ENCODE assay signal across 25 cellular contexts in genomic region chr19:42360787-42361544, GRCh38. TPM values are rescaled to one million over a fixed set of nuclear protein-coding genes. Genes with fewer than 3 reads are reported as not detected.
DNase-seq lines count a peak whose midpoint lies in the region; ATAC-seq, FAIRE-seq and TF ChIP-seq lines count a peak whose summit lies in the region.
"Had no signal": no experiment of that assay in that cellular context is flagged by ENCODE, and none has a peak within 500 bp of the region (broad histone marks: within the 10 kb centered on the region; RNA-seq: fewer than 3 reads in every experiment).

No MANE protein-coding gene starts in this region.

- ATAC-seq in GM21717 (IDR thresholded peaks at IDR 0.05; ENCODE audit: unreplicated experiment): no peak

- no peaks in the 10 kb centered on the region for H3K27me3 ChIP-seq in bronchial epithelial cell (ENCODE audit: control insufficient read depth, insufficient read depth, low read length)
- H3K27me3 ChIP-seq: BLaER1 treated with 17β-estradiol and CSF1 and Interleukin-3, amounts not matched to agents 10 nM and 100 nM; ovary; SJSA1; transverse colon had no signal

- WGBS in mesodermal cell (ENCODE audit: insufficient coverage in 2 of 2), 2 experiments: 81 to 88% methylated on average over 12 to 15 of the region's 16 CpGs

- peak; percentile 30 for DNase-seq in Daoy (ENCODE audit: low read depth)
- DNase-seq in bronchial epithelial cell (ENCODE audit: low read depth): no peak
- DNase-seq in NCI-H2081 (lab: John Stamatoyannopoulos, UW): no peak
- DNase-seq in activated naive CD4-positive, alpha-beta T cell treated with anti-CD3 and anti-CD28 coated beads for 36 hours: no peak
- no peak for DNase-seq in inferior parietal cortex (ENCODE audit: extremely low spot score)
- DNase-seq: activated CD4-positive, alpha-beta T cell treated with anti-CD3 and anti-CD28 coated beads, Interleukin-2, amount 10 ng/mL, durations not matched to agents 24 days and 14 days; activated naive CD4-positive, alpha-beta T cell treated with Interleukin-2 at 50 U/mL for 16 hours; activated T-cell treated with anti-CD3 and anti-CD28 coated beads for 4 hours; DMS153; effector CD4-positive, alpha-beta T cell; hypothalamus; left ventricle myocardium inferior; NCI-H1417; NCI-H446; OCI-M1; ovary; stimulated activated CD4-positive, alpha-beta T cell treated with anti-CD3 and anti-CD28 coated beads, Interleukin-4, amount 100 ng/mL, for 4 hours; transverse colon had no signal

- no peak overlapping the region for H3K27ac ChIP-seq in HEK293 (ENCODE audit: extremely low read depth, low read depth, low read length)
- H3K27ac ChIP-seq in mesodermal cell (ENCODE audit: low read depth, low read length, severe bottlenecking): peak overlapping the region; percentile 23
- H3K27ac ChIP-seq: BLaER1 treated with 17β-estradiol and CSF1 and Interleukin-3, amounts not matched to agents 10 nM and 100 nM; KMS-11; left ventricle myocardium inferior; ovary; SJSA1; skin epidermis; transverse colon had no signal

- TF ChIP-seq CTCF in HEK293 (tag by site-specific recombination; IDR thresholded peaks at IDR 0.05) (no peak), bronchial epithelial cell (IDR thresholded peaks at IDR 0.05; ENCODE audit: insufficient read depth, low read length, severe bottlenecking) (no peak)

- no peak overlapping the region for H3K27ac Mint-ChIP-seq in activated naive CD4-positive, alpha-beta T cell treated with anti-CD3 and anti-CD28 coated beads for 36 hours
- H3K27ac Mint-ChIP-seq: activated CD4-positive, alpha-beta T cell treated with anti-CD3 and anti-CD28 coated beads, Interleukin-2, amount 10 ng/mL, durations not matched to agents 24 days and 14 days had no signal

- POLR2A ChIA-PET in HEK293 (lab: Yijun Ruan, JAX): interaction anchor here (0.7 kb wide), 1 partner anchor 116 kb away, joined by 5 read pairs; no protein-coding TSS in a partner anchor

- intact Hi-C loops in activated naive CD4-positive, alpha-beta T cell treated with anti-CD3 and anti-CD28 coated beads for 36 hours (cut with micrococcal nuclease): no loop called here

- no peaks in the 10 kb centered on the region for H3K4me1 Mint-ChIP-seq in activated naive CD4-positive, alpha-beta T cell treated with anti-CD3 and anti-CD28 coated beads for 36 hours (ENCODE audit: low read depth)
- H3K4me1 Mint-ChIP-seq: activated CD4-positive, alpha-beta T cell treated with anti-CD3 and anti-CD28 coated beads, Interleukin-2, amount 10 ng/mL, durations not matched to agents 24 days and 14 days had no signal

- H3K4me1 ChIP-seq in HEK293 (ENCODE audit: control insufficient read depth, insufficient read depth, low read length) (no peaks in the 10 kb centered on the region), mesodermal cell (ENCODE audit: control insufficient read depth, insufficient read depth, low read length, poor library complexity, severe bottlenecking) (peaks cover 7% of the 10 kb centered on the region)
- H3K4me1 ChIP-seq: SJSA1, transverse colon had no signal

- H3K4me3 ChIP-seq in HEK293 (ENCODE audit: low read depth, low read length): no peak overlapping the region
- H3K4me3 ChIP-seq in bronchial epithelial cell (ENCODE audit: low read depth, low read length): no peak overlapping the region
- no peak overlapping the region for H3K4me3 ChIP-seq in mesodermal cell (ENCODE audit: extremely low read depth, insufficient read depth, low read length, poor library complexity, severe bottlenecking)
- H3K4me3 ChIP-seq: BLaER1 treated with 17β-estradiol and CSF1 and Interleukin-3, amounts not matched to agents 10 nM and 100 nM; left ventricle myocardium inferior; ovary; SJSA1; skin epidermis; transverse colon had no signal

- peaks cover 42 to 75% of the 10 kb centered on the region in 2 experiments for H3K36me3 ChIP-seq in HEK293 (ENCODE audit: control insufficient read depth in 2 of 2, insufficient read depth in 1 of 2, low read length in 2 of 2)
- H3K36me3 ChIP-seq in bronchial epithelial cell (ENCODE audit: control insufficient read depth, insufficient read depth, low read length): peaks cover 1% of the 10 kb centered on the region
- peaks cover 28% of the 10 kb centered on the region for H3K36me3 ChIP-seq in mesodermal cell (ENCODE audit: control insufficient read depth, insufficient read depth, low read length)
- H3K36me3 ChIP-seq: ovary had no signal

- H3K27me3 Mint-ChIP-seq in activated naive CD4-positive, alpha-beta T cell treated with anti-CD3 and anti-CD28 coated beads for 36 hours (ENCODE audit: low read depth): no peaks in the 10 kb centered on the region
- H3K27me3 Mint-ChIP-seq: activated CD4-positive, alpha-beta T cell treated with anti-CD3 and anti-CD28 coated beads, Interleukin-2, amount 10 ng/mL, durations not matched to agents 24 days and 14 days had no signal

- H3K9me3 ChIP-seq in HEK293 (ENCODE audit: control insufficient read depth, insufficient read depth, low read depth, low read length): no peaks in the 10 kb centered on the region
- no peaks in the 10 kb centered on the region for H3K9me3 ChIP-seq in mesodermal cell (ENCODE audit: control insufficient read depth, low read length)
- H3K9me3 ChIP-seq: transverse colon had no signal

- FAIRE-seq in bronchial epithelial cell (lab: Jason Lieb, UNC): peak; percentile 68

- peaks cover 4% of the 10 kb centered on the region for H3K36me3 Mint-ChIP-seq in activated naive CD4-positive, alpha-beta T cell treated with anti-CD3 and anti-CD28 coated beads for 36 hours (ENCODE audit: low read depth)

- CTCF ChIA-PET in HEK293 (lab: Yijun Ruan, JAX): interaction anchor here (0.7 to 1.0 kb wide), 5 partner anchors 13 to 177 kb away, joined by 3 to 5 read pairs (median 4); no protein-coding TSS in a partner anchor
- CTCF ChIA-PET in activated naive CD4-positive, alpha-beta T cell treated with anti-CD3 and anti-CD28 coated beads for 36 hours (lab: Charles Lee): no interaction called here

- no peak overlapping the region for H3K4me3 Mint-ChIP-seq in activated naive CD4-positive, alpha-beta T cell treated with anti-CD3 and anti-CD28 coated beads for 36 hours
- H3K4me3 Mint-ChIP-seq: activated CD4-positive, alpha-beta T cell treated with anti-CD3 and anti-CD28 coated beads, Interleukin-2, amount 10 ng/mL, durations not matched to agents 24 days and 14 days had no signal

- H3K9me3 Mint-ChIP-seq in activated naive CD4-positive, alpha-beta T cell treated with anti-CD3 and anti-CD28 coated beads for 36 hours: no peaks in the 10 kb centered on the region

TF ChIP-seq in HEK293, 187 proteins besides CTCF, POLR2A, EP300 and RAD21:
- TF ChIP-seq REST (tag by site-specific recombination; IDR thresholded peaks at IDR 0.05): peak; percentile 61
- no peak for TF ChIP-seq SALL2 (tag by site-specific recombination; IDR thresholded peaks at IDR 0.05; ENCODE audit: borderline replicate concordance)

RNA-seq across cellular contexts. Expression of gene CNFN, which starts 29.1 kb away (rescaled TPM):
- total RNA-seq in Daoy (2014; rRNA removed; shearing (Covaris generic)): 2.0 and 5.8 TPM in 2 replicates
- total RNA-seq in bronchial epithelial cell: 1.7 TPM in 1 of 2 replicates, not detected in the other
- polyA plus RNA-seq in mesodermal cell (2013, experiment 1 of 2): 7.4 TPM
- 7.9 TPM for polyA plus RNA-seq in mesodermal cell (2013, experiment 2 of 2)
- total RNA-seq in activated naive CD4-positive, alpha-beta T cell treated with anti-CD3 and anti-CD28 coated beads for 36 hours: not detected
- total RNA-seq: activated CD4-positive, alpha-beta T cell treated with anti-CD3 and anti-CD28 coated beads, Interleukin-2, amount 10 ng/mL, durations not matched to agents 24 days and 14 days; ovary; SJSA1 had no signal

RNA-seq across cellular contexts. Expression of gene MEGF8, which starts 35.5 kb away (rescaled TPM):
- 11.0 and 11.6 TPM in 2 replicates for total RNA-seq in Daoy (2014; rRNA removed; shearing (Covaris generic))
- 7.1 and 14.0 TPM in 2 replicates for total RNA-seq in bronchial epithelial cell
- polyA plus RNA-seq in mesodermal cell (2013, experiment 1 of 2): 31.7 TPM
- polyA plus RNA-seq in mesodermal cell (2013, experiment 2 of 2): 26.1 TPM
- 1 to 10 TPM; 3.3 to 4.0 TPM for total RNA-seq in activated naive CD4-positive, alpha-beta T cell treated with anti-CD3 and anti-CD28 coated beads for 36 hours

RNA-seq across cellular contexts. Expression of gene TMEM145, which starts 47.9 kb away (rescaled TPM):
- total RNA-seq in Daoy (2014; rRNA removed; shearing (Covaris generic)): 0.30 and 0.51 TPM in 2 replicates
- total RNA-seq in bronchial epithelial cell: 0.26 TPM in 1 of 2 replicates, not detected in the other
- polyA plus RNA-seq in mesodermal cell (2013, experiment 1 of 2): 0.33 TPM
- polyA plus RNA-seq in mesodermal cell (2013, experiment 2 of 2): 0.25 TPM
- total RNA-seq in activated naive CD4-positive, alpha-beta T cell treated with anti-CD3 and anti-CD28 coated beads for 36 hours: not detected
- total RNA-seq: SJSA1, transverse colon had no signal

RNA-seq across cellular contexts. Expression of gene PAFAH1B3, which starts 58.5 kb away (rescaled TPM):
- total RNA-seq in Daoy (2014; rRNA removed; shearing (Covaris generic)): 54.7 and 75.0 TPM in 2 replicates
- total RNA-seq in bronchial epithelial cell: 29.4 and 36.9 TPM in 2 replicates
- 77.7 TPM for polyA plus RNA-seq in mesodermal cell (2013, experiment 1 of 2)
- polyA plus RNA-seq in mesodermal cell (2013, experiment 2 of 2): 67.7 TPM
- total RNA-seq in activated naive CD4-positive, alpha-beta T cell treated with anti-CD3 and anti-CD28 coated beads for 36 hours: 10 to 100 TPM; 36.6 TPM

RNA-seq across cellular contexts. Expression of gene PRR19, which starts 59.0 kb away (rescaled TPM):
- 0.51 and 2.2 TPM in 2 replicates for total RNA-seq in Daoy (2014; rRNA removed; shearing (Covaris generic))
- total RNA-seq in bronchial epithelial cell: not detected in 2 replicates
- polyA plus RNA-seq in mesodermal cell (2013, experiment 1 of 2): 0.77 TPM
- 0.76 TPM for polyA plus RNA-seq in mesodermal cell (2013, experiment 2 of 2)
- total RNA-seq in activated naive CD4-positive, alpha-beta T cell treated with anti-CD3 and anti-CD28 coated beads for 36 hours: under 1 TPM; 0.27 to 0.43 TPM
- total RNA-seq: left ventricle myocardium inferior had no signal
